10 cellular contexts compared by ENCODE assay signal in genomic region chr3:141737108-141737507, GRCh38. TPM values are rescaled to one million over a fixed set of nuclear protein-coding genes. Genes with fewer than 3 reads are reported as not detected.
DNase-seq lines count a peak whose midpoint lies in the region; ATAC-seq, FAIRE-seq and TF ChIP-seq lines count a peak whose summit lies in the region.
"Had no signal": no experiment of that assay in that cellular context is flagged by ENCODE, and none has a peak within 500 bp of the region (broad histone marks: within the 10 kb centered on the region; RNA-seq: fewer than 3 reads in every experiment).

No MANE protein-coding gene starts in this region.

- H3K36me3 ChIP-seq in HepG2 (replicated peaks in 1 of 2; ENCODE audit: control insufficient read depth in 1 of 2, insufficient read depth in 2 of 2, low read length in 2 of 2) (no peaks in the 10 kb centered on the region; a peak in 1 of 5 replicates), right lobe of liver (no peaks in the 10 kb centered on the region), OCI-LY7 (ENCODE audit: insufficient read depth, low read length) (peaks cover 22% of the 10 kb centered on the region), transverse colon (no peaks in the 10 kb centered on the region), MG63 (peaks cover 6% of the 10 kb centered on the region; the same call in 1 of the 2 replicates)

- H4K20me1 ChIP-seq in HepG2 (ENCODE audit: insufficient read depth, low read length) (no peaks in the 10 kb centered on the region; the same call in 1 of the 2 replicates), OCI-LY7 (ENCODE audit: insufficient read depth, low read length) (peaks cover 23% of the 10 kb centered on the region)

- 65% methylated on average over 10 of the region's 10 CpGs for WGBS in HepG2 (ENCODE audit: low lambda C conversion rate)
- 77% methylated on average over 10 of the region's 10 CpGs for WGBS in right lobe of liver (ENCODE audit: insufficient coverage, low coverage, low lambda C conversion rate, missing lambda C conversion rate)
- WGBS in transverse colon (ENCODE audit: low coverage in 1 of 2), 2 donors: 85 to 90% methylated on average over 7 to 10 of the region's 10 CpGs

- TF ChIP-seq CTCF in HepG2 (CRISPR knock-in tag; IDR thresholded peaks at IDR 0.05) (no peak), right lobe of liver (IDR thresholded peaks at IDR 0.05) (no peak), OCI-LY7 (conservative IDR thresholded peaks at IDR 0.05; ENCODE audit: low read length) (no peak), transverse colon (IDR thresholded peaks at IDR 0.05) (no peak)

- no peak for TF ChIP-seq RAD21 in HepG2 (CRISPR knock-in tag; IDR thresholded peaks at IDR 0.05)

- in situ Hi-C loops in HepG2 (cut with HindIII; ENCODE audit: extremely low pct_ligation_motif_present, low pct_unique_long_range_greater_than_20kb): loop anchor here (10.0 kb wide), 1 partner anchor 138 kb away; the partner anchor contains the start of gene ATP1B3
- in situ Hi-C loops in transverse colon (cut with MboI; ENCODE audit: low pct_ligation_motif_present in 1 of 4, low pct_unique_long_range_greater_than_20kb in 1 of 4, low sequenced_read_pairs in 3 of 4): loop anchor here (25.0 kb wide), 4 partner anchors 125 to 425 kb away; no protein-coding TSS in a partner anchor

- intact Hi-C loops in HepG2 (cut with micrococcal nuclease; ENCODE audit: unreplicated experiment) (loop anchor here (5.0 kb wide), 1 partner anchor 90 kb away; no protein-coding TSS in a partner anchor), right lobe of liver (cut with DNase I) (loop anchor here in 1 of 2 donors (10.0 kb wide), 1 partner anchor 148 kb away; no protein-coding TSS in a partner anchor), OCI-LY7 (cut with micrococcal nuclease; ENCODE audit: unreplicated experiment) (loop anchor here (5.0 to 10.0 kb wide), 4 partner anchors 252 to 710 kb away; partner anchors contain the start of genes RASA2 and XRN1), transverse colon (cut with DNase I; ENCODE audit: low total_unique reads) (no loop called here)

- H3K4me1 ChIP-seq in HepG2 (ENCODE audit: insufficient read depth, low read length) (peaks cover 64% of the 10 kb centered on the region), right lobe of liver (peaks cover 0 to 10% (median 5%) of the 10 kb centered on the region in 4 donors), OCI-LY7 (ENCODE audit: insufficient read depth, low read length, poor library complexity, severe bottlenecking) (peaks cover 40% of the 10 kb centered on the region), transverse colon (peaks cover 13 to 31% (median 26%) of the 10 kb centered on the region in 4 donors)

- H3K9me3 ChIP-seq in HepG2 (ENCODE audit: low read length) (no peaks in the 10 kb centered on the region), right lobe of liver (no peaks in the 10 kb centered on the region), OCI-LY7 (ENCODE audit: low read length) (no peaks in the 10 kb centered on the region), transverse colon (no peaks in the 10 kb centered on the region), MG63 (no peaks in the 10 kb centered on the region)

- no peak for TF ChIP-seq EP300 in HepG2 (IDR thresholded peaks at IDR 0.05; ENCODE audit: low read depth in 2 of 2, low read length in 2 of 2)
- no peak for TF ChIP-seq EP300 in HepG2 (CRISPR knock-in tag; IDR thresholded peaks at IDR 0.05; ENCODE audit: borderline replicate concordance)
- TF ChIP-seq EP300 in transverse colon (IDR thresholded peaks at IDR 0.05; ENCODE audit: low read depth): no peak

- H2AFZ ChIP-seq in HepG2 (ENCODE audit: low read length) (peak overlapping the region; percentile 32), OCI-LY7 (ENCODE audit: low read length) (peak overlapping the region; percentile 98)

- H3K9me2 ChIP-seq in OCI-LY7 (ENCODE audit: insufficient read depth, low read length): no peaks in the 10 kb centered on the region

- H3K79me2 ChIP-seq in HepG2 (ENCODE audit: insufficient read depth, low read length) (peaks cover 39% of the 10 kb centered on the region), OCI-LY7 (ENCODE audit: insufficient read depth, low read depth, low read length) (peaks cover 39% of the 10 kb centered on the region)

- ATAC-seq in HepG2 (no peak), right lobe of liver (no peak)

- BruUV-seq in HepG2 (replicated peaks; lab: Mats Ljungman, UMichigan) (no TSS peak), OCI-LY7 (replicated peaks; lab: Mats Ljungman, UMichigan) (no TSS peak)

- H3K27ac ChIP-seq in HepG2 (ENCODE audit: extremely low read length, insufficient read depth, low read length) (no peak overlapping the region), right lobe of liver (peak overlapping the region in 1 of 3 donors; percentile 49), OCI-LY7 (ENCODE audit: low read depth, low read length, poor library complexity, severe bottlenecking) (peak overlapping the region; percentile 66), transverse colon (peak overlapping the region in 3 of 4 donors; percentile 96 to 99 (median 98))

- POLR2A ChIA-PET in HepG2 (lab: Yijun Ruan, JAX): interaction anchor here (0.9 kb wide), 1 partner anchor 9 kb away, joined by 5 read pairs; no protein-coding TSS in a partner anchor
- POLR2A ChIA-PET in OCI-LY7 (lab: Charles Lee): interaction anchor here (0.5 to 0.7 kb wide), 6 partner anchors 40 to 301 kb away, joined by 3 to 8 read pairs (median 4); no protein-coding TSS in a partner anchor

- H3K4me2 ChIP-seq in HepG2 (ENCODE audit: low read depth, low read length): peak overlapping the region; percentile 75
- peak overlapping the region; percentile 41 for H3K4me2 ChIP-seq in OCI-LY7 (ENCODE audit: low read length)

- no peaks in the 10 kb centered on the region; a peak in 1 of 5 replicates for H3K27me3 ChIP-seq in HepG2 (ENCODE audit: control insufficient read depth in 1 of 2, insufficient read depth in 2 of 2, low read length in 2 of 2)
- no peaks in the 10 kb centered on the region for H3K27me3 ChIP-seq in right lobe of liver
- H3K27me3 ChIP-seq in transverse colon: no peaks in the 10 kb centered on the region
- H3K27me3 ChIP-seq in MG63: no peaks in the 10 kb centered on the region

- CTCF ChIA-PET in HepG2 (lab: Yijun Ruan, JAX; ENCODE audit: low intra/inter-chr PET ratio, low total read pairs) (interaction anchor here (2.2 kb wide), 1 partner anchor 138 kb away, joined by 19 read pairs; no protein-coding TSS in a partner anchor), OCI-LY7 (lab: Charles Lee; ENCODE audit: unreplicated experiment) (no interaction called here)

- TF ChIP-seq POLR2A in HepG2 (IDR thresholded peaks at IDR 0.05; ENCODE audit: insufficient read depth in 1 of 2, low read depth in 2 of 2, low read length in 2 of 2) (no peak), right lobe of liver (IDR thresholded peaks at IDR 0.05) (no peak), transverse colon (IDR thresholded peaks at IDR 0.05) (no peak)

- no peak overlapping the region for H3K9ac ChIP-seq in HepG2 (ENCODE audit: insufficient read depth, low read depth, low read length)

- FAIRE-seq in HepG2 (lab: Jason Lieb, UNC): no peak
- FAIRE-seq: bronchial epithelial cell had no signal

- H3K4me3 ChIP-seq in HepG2 (replicated peaks in 1 of 3; ENCODE audit: insufficient read depth in 1 of 3, low read depth in 2 of 3, low read length in 3 of 3) (no peak overlapping the region; a peak in 1 of 6 replicates), right lobe of liver (no peak overlapping the region), OCI-LY7 (ENCODE audit: low read depth, low read length, poor library complexity, severe bottlenecking) (peak overlapping the region; percentile 17), transverse colon (no peak overlapping the region), MG63 (no peak overlapping the region)

- DNase-seq in HepG2 (ENCODE audit: low spot score): no peak
- DNase-seq in right lobe of liver: no peak
- peak; percentile 46 for DNase-seq in OCI-LY7 (ENCODE audit: low spot score)
- peak; percentile 38 for DNase-seq in germinal center (ENCODE audit: low spot score)
- peak; percentile 10 for DNase-seq in transverse colon
- no peak for DNase-seq in EL
- no peak for DNase-seq in medulla oblongata (ENCODE audit: extremely low spot score)
- DNase-seq in MG63: no peak
- DNase-seq: activated gamma-delta T cell treated with Interleukin-2 at 50 U/mL for 16 hours had no signal

RNA-seq across cellular contexts. Expression of gene RNF7, which starts 1.0 kb away (rescaled TPM):
- total RNA-seq in HepG2 (2016; rRNA removed; fragmentation: Illumina TruSeq; extraction: Trizol) (94.7 and 102 TPM in 2 replicates), right lobe of liver (10 to 100 TPM; 31.0 to 41.1 (median 34.2) TPM), OCI-LY7 (2022) (74.2 and 81.3 TPM in 2 replicates), transverse colon (100 to 1,000 TPM in 1 of 4 donors, 10 to 100 TPM in 3; 23.7 to 122 (median 58.5) TPM)
- 237 and 254 TPM in 2 replicates for total RNA-seq in HepG2 (2016; cell fraction: cytosol; rRNA removed; fragmentation: Illumina TruSeq; extraction: Trizol; ENCODE audit: low read depth)
- 97.5 and 99.9 TPM in 2 replicates for total RNA-seq in HepG2 (2016; cell fraction: insoluble cytoplasmic fraction; rRNA removed; fragmentation: Illumina TruSeq; extraction: Trizol)
- 254 and 267 TPM in 2 replicates for total RNA-seq in HepG2 (2016; cell fraction: membrane; rRNA removed; fragmentation: Illumina TruSeq; extraction: Trizol)
- total RNA-seq in HepG2 (2016; cell fraction: nucleus; rRNA removed; fragmentation: Illumina TruSeq; extraction: Trizol): 38.0 and 46.0 TPM in 2 replicates
- polyA plus RNA-seq in HepG2 (2011; rRNA removed): 51.6 and 66.4 TPM in 2 replicates
- 79.3 and 107 TPM in 2 replicates for polyA plus RNA-seq in HepG2 (2011; cell fraction: cytosol; rRNA removed)
- polyA plus RNA-seq in HepG2 (2011; cell fraction: nucleus; rRNA removed): 10.7 and 18.5 TPM in 2 replicates
- polyA plus RNA-seq in HepG2 (2012): 84.0 and 95.6 TPM in 2 replicates
- 355 and 363 TPM in 2 replicates for polyA plus RNA-seq in HepG2 (2016; cell fraction: cytosol; fragmentation: Illumina TruSeq; extraction: Trizol; ENCODE audit: low read depth)
- polyA plus RNA-seq in HepG2 (2016; cell fraction: insoluble cytoplasmic fraction; fragmentation: Illumina TruSeq; extraction: Trizol; ENCODE audit: low read depth): 109 and 111 TPM in 2 replicates
- 266 and 280 TPM in 2 replicates for polyA plus RNA-seq in HepG2 (2016; cell fraction: membrane; fragmentation: Illumina TruSeq; extraction: Trizol; ENCODE audit: low read depth)
- 65.3 and 74.1 TPM in 2 replicates for polyA plus RNA-seq in HepG2 (2016; cell fraction: nucleus; fragmentation: Illumina TruSeq; extraction: Trizol; ENCODE audit: insufficient read depth, low read depth)
- polyA minus RNA-seq in HepG2 (2011; rRNA and poly(A)+ RNA removed; ENCODE audit: low replicate concordance): 16.0 and 16.9 TPM in 2 replicates
- 12.8 and 20.9 TPM in 2 replicates for polyA minus RNA-seq in HepG2 (2011; cell fraction: cytosol; rRNA and poly(A)+ RNA removed)
- polyA minus RNA-seq in HepG2 (2011; cell fraction: nucleus; rRNA and poly(A)+ RNA removed): 13.5 and 25.4 TPM in 2 replicates
- 36.3 and 47.3 TPM in 2 replicates for total RNA-seq in OCI-LY7 (2014; rRNA removed; shearing (Covaris generic))
- total RNA-seq in MG63 (2014; rRNA removed; shearing (Covaris generic); ENCODE audit: low replicate concordance): 92.2 and 127 TPM in 2 replicates

RNA-seq across cellular contexts. Expression of gene GRK7, which starts 26.1 kb away (rescaled TPM):
- total RNA-seq in HepG2 (2016; rRNA removed; fragmentation: Illumina TruSeq; extraction: Trizol) (not detected in 2 replicates), right lobe of liver (under 1 TPM in 1 of 6 experiments, not detected in 5; 0.06 TPM), OCI-LY7 (2022) (not detected in 2 replicates), transverse colon (under 1 TPM in 1 of 4 donors, not detected in 3; 0.16 TPM)
- not detected in 2 replicates for total RNA-seq in HepG2 (2016; cell fraction: cytosol; rRNA removed; fragmentation: Illumina TruSeq; extraction: Trizol; ENCODE audit: low read depth)
- not detected in 2 replicates for total RNA-seq in HepG2 (2016; cell fraction: insoluble cytoplasmic fraction; rRNA removed; fragmentation: Illumina TruSeq; extraction: Trizol)
- not detected in 2 replicates for total RNA-seq in HepG2 (2016; cell fraction: membrane; rRNA removed; fragmentation: Illumina TruSeq; extraction: Trizol)
- total RNA-seq in HepG2 (2016; cell fraction: nucleus; rRNA removed; fragmentation: Illumina TruSeq; extraction: Trizol): not detected in 2 replicates
- not detected in 2 replicates for polyA plus RNA-seq in HepG2 (2011; rRNA removed)
- not detected in 2 replicates for polyA plus RNA-seq in HepG2 (2011; cell fraction: cytosol; rRNA removed)
- not detected in 2 replicates for polyA plus RNA-seq in HepG2 (2011; cell fraction: nucleus; rRNA removed)
- polyA plus RNA-seq in HepG2 (2012): not detected in 2 replicates
- not detected in 2 replicates for polyA plus RNA-seq in HepG2 (2016; cell fraction: cytosol; fragmentation: Illumina TruSeq; extraction: Trizol; ENCODE audit: low read depth)
- polyA plus RNA-seq in HepG2 (2016; cell fraction: insoluble cytoplasmic fraction; fragmentation: Illumina TruSeq; extraction: Trizol; ENCODE audit: low read depth): not detected in 2 replicates
- not detected in 2 replicates for polyA plus RNA-seq in HepG2 (2016; cell fraction: membrane; fragmentation: Illumina TruSeq; extraction: Trizol; ENCODE audit: low read depth)
- not detected in 2 replicates for polyA plus RNA-seq in HepG2 (2016; cell fraction: nucleus; fragmentation: Illumina TruSeq; extraction: Trizol; ENCODE audit: insufficient read depth, low read depth)
- 0.05 TPM in 1 of 2 replicates, not detected in the other for polyA minus RNA-seq in HepG2 (2011; rRNA and poly(A)+ RNA removed; ENCODE audit: low replicate concordance)
- not detected in 2 replicates for polyA minus RNA-seq in HepG2 (2011; cell fraction: cytosol; rRNA and poly(A)+ RNA removed)
- not detected in 2 replicates for polyA minus RNA-seq in HepG2 (2011; cell fraction: nucleus; rRNA and poly(A)+ RNA removed)
- 0.08 TPM in 1 of 2 replicates, not detected in the other for total RNA-seq in OCI-LY7 (2014; rRNA removed; shearing (Covaris generic))
- total RNA-seq in MG63 (2014; rRNA removed; shearing (Covaris generic); ENCODE audit: low replicate concordance): not detected in 2 replicates
- total RNA-seq: bronchial epithelial cell had no signal

Comparison
In these comparisons a context has a peak if more than half of its experiments do, and no peak if none do; other contexts are left out.
1. DNase-seq: peak in OCI-LY7 (single experiment), germinal center (single experiment) and transverse colon (single experiment); none in HepG2 (single experiment), right lobe of liver (0 of 3), EL (single experiment), medulla oblongata (single experiment) and MG63 (single experiment).